ENCODE assay signal across 31 cellular contexts in the genomic region with DNA sequence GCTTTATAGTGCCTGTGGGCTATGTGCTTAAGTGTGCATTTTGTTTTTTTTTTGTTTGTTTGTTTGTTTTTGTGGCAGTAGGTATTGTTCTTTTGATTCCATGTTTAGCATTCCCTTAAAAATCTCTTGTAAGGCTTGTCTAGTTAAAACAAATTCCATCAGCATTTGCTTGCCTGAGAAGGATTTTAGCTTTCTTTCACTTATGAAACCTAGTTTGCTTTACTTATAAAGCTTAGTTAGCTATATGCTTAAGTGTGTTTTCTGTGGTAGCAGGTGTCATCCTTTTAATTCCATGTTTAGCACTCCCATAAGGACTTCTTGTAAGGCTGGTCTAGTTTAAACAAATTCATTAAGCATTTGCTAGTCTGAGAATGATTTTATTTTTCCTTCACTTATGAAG. TPM values are rescaled to one million over a fixed set of nuclear protein-coding genes. Genes with fewer than 3 reads are reported as not detected.
DNase-seq lines count a peak whose midpoint lies in the region; FAIRE-seq and TF ChIP-seq lines count a peak whose summit lies in the region.
"Had no signal": no experiment of that assay in that cellular context is flagged by ENCODE, and none has a peak within 500 bp of the region (broad histone marks: within the 10 kb centered on the region; RNA-seq: fewer than 3 reads in every experiment).

No MANE protein-coding gene starts in this region.

- FAIRE-seq in GM12892 (lab: Jason Lieb, UNC): peak; percentile 42
- FAIRE-seq: A204.1, A549, D721Med had no signal

- no peak for TF ChIP-seq CTCF in HEK293 (tag by site-specific recombination; IDR thresholded peaks at IDR 0.05)

- TF ChIP-seq POLR2A in GM12892 (IDR thresholded peaks at IDR 0.05; ENCODE audit: low read depth, low read length): no peak

- CTCF ChIA-PET in HEK293 (lab: Yijun Ruan, JAX) (interaction anchor here (0.6 to 2.1 kb wide), 4 partner anchors 52 to 1580 kb away, joined by 3 to 7 read pairs (median 4); no protein-coding TSS in a partner anchor), HEK293T (lab: Yijun Ruan, JAX) (no interaction called here)

- POLR2A ChIA-PET in HEK293 (lab: Yijun Ruan, JAX): no interaction called here
- POLR2A ChIA-PET in HEK293T (lab: Yijun Ruan, JAX): no interaction called here

- no peaks in the 10 kb centered on the region for H3K36me3 ChIP-seq in HEK293 (ENCODE audit: control insufficient read depth in 2 of 2, insufficient read depth in 1 of 2, low read length in 2 of 2)
- H3K36me3 ChIP-seq: BE2C; BLaER1; BLaER1 treated with 17β-estradiol and CSF1 and Interleukin-3, amounts not matched to agents 10 nM and 100 nM had no signal

- no peak overlapping the region for H3K27ac ChIP-seq in HEK293 (ENCODE audit: extremely low read depth, low read depth, low read length)
- H3K27ac ChIP-seq: 22Rv1; A549; BLaER1; BLaER1 treated with 17β-estradiol and CSF1 and Interleukin-3, amounts not matched to agents 10 nM and 100 nM; C4-2B had no signal

- H3K4me1 ChIP-seq in HEK293 (ENCODE audit: control insufficient read depth, insufficient read depth, low read length): no peaks in the 10 kb centered on the region
- H3K4me1 ChIP-seq: A549; BE2C; BLaER1; BLaER1 treated with 17β-estradiol and CSF1 and Interleukin-3, amounts not matched to agents 10 nM and 100 nM; Caco-2 had no signal

- H3K9me3 ChIP-seq in HEK293 (ENCODE audit: control insufficient read depth, insufficient read depth, low read depth, low read length): no peaks in the 10 kb centered on the region
- H3K9me3 ChIP-seq: BE2C, Caco-2 had no signal

- H3K4me3 ChIP-seq in HEK293 (ENCODE audit: low read depth, low read length): no peak overlapping the region
- H3K4me3 ChIP-seq: A549; BLaER1; BLaER1 treated with 17β-estradiol and CSF1 and Interleukin-3, amounts not matched to agents 10 nM and 100 nM had no signal

- DNase-seq in GM12892 (ENCODE audit: insufficient read length) (no peak), HEK293T (ENCODE audit: extremely low spot score) (no peak), NAMALWA (ENCODE audit: low spot score) (no peak)
- DNase-seq: 8988T; ACHN; AML-193; BE2C; C1 segment of cervical spinal cord; Caco-2; Calu3; CD4-positive, alpha-beta memory T cell; CD4-positive, alpha-beta T cell; CD4-positive, CD25-positive, alpha-beta regulatory T cell; CD8-positive, alpha-beta memory T cell; CD8-positive, alpha-beta T cell; COR-L47; DMS 273 treated with DMSO at 0.1 percent for 48 hours; DMS153; DMS53; DMS79; DMS79 treated with DMSO at 0.1 percent for 48 hours; DND-41; EL had no signal

TF ChIP-seq in HEK293, 187 proteins besides CTCF, POLR2A, EP300 and RAD21:
- TF ChIP-seq SETDB1 (IDR thresholded peaks at IDR 0.05; ENCODE audit: insufficient read length, low read length) (peak; percentile 93), ZNF791 (tag by site-specific recombination; IDR thresholded peaks at IDR 0.05) (no peak)

TF ChIP-seq in HEK293T, 16 proteins besides CTCF, POLR2A, EP300 and RAD21:
- TF ChIP-seq, protein P1, sequence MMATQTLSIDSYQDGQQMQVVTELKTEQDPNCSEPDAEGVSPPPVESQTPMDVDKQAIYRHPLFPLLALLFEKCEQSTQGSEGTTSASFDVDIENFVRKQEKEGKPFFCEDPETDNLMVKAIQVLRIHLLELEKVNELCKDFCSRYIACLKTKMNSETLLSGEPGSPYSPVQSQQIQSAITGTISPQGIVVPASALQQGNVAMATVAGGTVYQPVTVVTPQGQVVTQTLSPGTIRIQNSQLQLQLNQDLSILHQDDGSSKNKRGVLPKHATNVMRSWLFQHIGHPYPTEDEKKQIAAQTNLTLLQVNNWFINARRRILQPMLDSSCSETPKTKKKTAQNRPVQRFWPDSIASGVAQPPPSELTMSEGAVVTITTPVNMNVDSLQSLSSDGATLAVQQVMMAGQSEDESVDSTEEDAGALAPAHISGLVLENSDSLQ (IDR thresholded peaks at IDR 0.05): no peak
- TF ChIP-seq TARDBP (IDR thresholded peaks at IDR 0.05): no peak
- no peak for TF ChIP-seq L3MBTL2 (conservative IDR thresholded peaks at IDR 0.05)
- TF ChIP-seq ZNF384 (IDR thresholded peaks at IDR 0.05): no peak
- TF ChIP-seq CTBP1 (IDR thresholded peaks at IDR 0.05; ENCODE audit: borderline replicate concordance): no peak
- TF ChIP-seq BHLHE40 (IDR thresholded peaks at IDR 0.05; ENCODE audit: borderline replicate concordance): no peak
- TF ChIP-seq ELF4 (IDR thresholded peaks at IDR 0.05): no peak
- no peak for TF ChIP-seq ARNT (IDR thresholded peaks at IDR 0.05)
- TF ChIP-seq NFRKB (IDR thresholded peaks at IDR 0.05): no peak
- no peak for TF ChIP-seq SP1 (IDR thresholded peaks at IDR 0.05)
- TF ChIP-seq FOXK2 (IDR thresholded peaks at IDR 0.05): no peak
- TF ChIP-seq HDGF (IDR thresholded peaks at IDR 0.05; ENCODE audit: borderline replicate concordance): no peak
- no peak for TF ChIP-seq SUZ12 (IDR thresholded peaks at IDR 0.05)
- no peak for TF ChIP-seq LEF1 (IDR thresholded peaks at IDR 0.05; ENCODE audit: borderline replicate concordance)
- no peak for TF ChIP-seq FOXA1 (IDR thresholded peaks at IDR 0.05)
- no peak for TF ChIP-seq FOXM1 (IDR thresholded peaks at IDR 0.05; ENCODE audit: borderline replicate concordance)

RNA-seq across cellular contexts. Expression of a gene that starts 17.3 kb away (rescaled TPM):
- 107 TPM for polyA plus RNA-seq in GM12892 (2012; ENCODE audit: missing spikeins)
